In genomic region chr10:113087082-113088029, GRCh38 we compare ENCODE assay signal across 1 cellular context.
TF ChIP-seq lines count a peak whose summit lies in the region.

No MANE protein-coding gene starts in this region.

TF ChIP-seq in HEK293, 187 proteins besides CTCF, POLR2A, EP300 and RAD21 (continued from another document and continues in another):
- TF ChIP-seq YY2 (tag by site-specific recombination; IDR thresholded peaks at IDR 0.05) (no peak), SETDB1 (IDR thresholded peaks at IDR 0.05; ENCODE audit: insufficient read length, low read length) (no peak), ZNF354C (tag by site-specific recombination; IDR thresholded peaks at IDR 0.05; ENCODE audit: borderline replicate concordance, low read depth) (no peak), ZBTB1 (tag by site-specific recombination; IDR thresholded peaks at IDR 0.05) (no peak), ZNF747 (tag by site-specific recombination; IDR thresholded peaks at IDR 0.05) (no peak), ZNF560 (tag by site-specific recombination; IDR thresholded peaks at IDR 0.05; ENCODE audit: borderline replicate concordance) (no peak), SP2 (tag by site-specific recombination; IDR thresholded peaks at IDR 0.05) (no peak; the same call in 1 of the 2 replicates), ZBTB11 (tag by site-specific recombination; conservative IDR thresholded peaks at IDR 0.05; ENCODE audit: low read depth) (no peak), ZNF121 (tag by site-specific recombination; IDR thresholded peaks at IDR 0.05) (no peak), ZNF518A (tag by site-specific recombination; conservative IDR thresholded peaks at IDR 0.05; ENCODE audit: low read depth) (no peak), ZNF580 (tag by site-specific recombination; IDR thresholded peaks at IDR 0.05) (no peak), ZNF266 (tag by site-specific recombination; IDR thresholded peaks at IDR 0.05; ENCODE audit: low read depth) (no peak), HOXD13 (CRISPR knock-in tag; IDR thresholded peaks at IDR 0.05; ENCODE audit: borderline replicate concordance) (no peak; the same call in 1 of the 2 replicates), ZNF830 (tag by site-specific recombination; IDR thresholded peaks at IDR 0.05; ENCODE audit: low read depth) (no peak), ZNF549 (tag by site-specific recombination; IDR thresholded peaks at IDR 0.05) (no peak), ZNF629 (tag by site-specific recombination; IDR thresholded peaks at IDR 0.05) (peak; percentile 74), ZNF488 (tag by site-specific recombination; IDR thresholded peaks at IDR 0.05) (no peak), ZSCAN18 (tag by site-specific recombination; IDR thresholded peaks at IDR 0.05) (no peak), ZNF394 (tag by site-specific recombination; IDR thresholded peaks at IDR 0.05; ENCODE audit: borderline replicate concordance) (peak; percentile 42; the same call in 1 of the 2 replicates), ZNF529 (tag by site-specific recombination; IDR thresholded peaks at IDR 0.05; ENCODE audit: insufficient replicate concordance) (no peak), MZF1 (tag by site-specific recombination; IDR thresholded peaks at IDR 0.05; ENCODE audit: borderline replicate concordance) (no peak), INSM2 (tag by site-specific recombination; IDR thresholded peaks at IDR 0.05) (peak; percentile 96), SALL2 (tag by site-specific recombination; IDR thresholded peaks at IDR 0.05; ENCODE audit: borderline replicate concordance) (no peak), ZNF366 (tag by site-specific recombination; conservative IDR thresholded peaks at IDR 0.05) (peak; percentile 69), ZNF274 (IDR thresholded peaks at IDR 0.05; ENCODE audit: low read length) (no peak), ZNF274 (tag by site-specific recombination; IDR thresholded peaks at IDR 0.05; ENCODE audit: borderline replicate concordance) (no peak), SCRT2 (tag by site-specific recombination; IDR thresholded peaks at IDR 0.05) (no peak), ZSCAN4 (tag by site-specific recombination; IDR thresholded peaks at IDR 0.05) (no peak), ZNF433 (tag by site-specific recombination; IDR thresholded peaks at IDR 0.05; ENCODE audit: low read depth) (no peak), ZNF530 (tag by site-specific recombination; IDR thresholded peaks at IDR 0.05; ENCODE audit: low read depth) (no peak), ZBTB10 (tag by site-specific recombination; IDR thresholded peaks at IDR 0.05) (no peak), ZFHX2 (tag by site-specific recombination; conservative IDR thresholded peaks at IDR 0.05) (peak; percentile 54), ZFP41 (tag by site-specific recombination; IDR thresholded peaks at IDR 0.05; ENCODE audit: borderline replicate concordance) (no peak), SP7 (tag by site-specific recombination; IDR thresholded peaks at IDR 0.05) (peak; percentile 90), ZNF544 (tag by site-specific recombination; IDR thresholded peaks at IDR 0.05) (no peak), ZSCAN16 (tag by site-specific recombination; IDR thresholded peaks at IDR 0.05) (no peak), ZNF521 (tag by site-specific recombination; IDR thresholded peaks at IDR 0.05) (no peak)
- TF ChIP-seq, protein P1, sequence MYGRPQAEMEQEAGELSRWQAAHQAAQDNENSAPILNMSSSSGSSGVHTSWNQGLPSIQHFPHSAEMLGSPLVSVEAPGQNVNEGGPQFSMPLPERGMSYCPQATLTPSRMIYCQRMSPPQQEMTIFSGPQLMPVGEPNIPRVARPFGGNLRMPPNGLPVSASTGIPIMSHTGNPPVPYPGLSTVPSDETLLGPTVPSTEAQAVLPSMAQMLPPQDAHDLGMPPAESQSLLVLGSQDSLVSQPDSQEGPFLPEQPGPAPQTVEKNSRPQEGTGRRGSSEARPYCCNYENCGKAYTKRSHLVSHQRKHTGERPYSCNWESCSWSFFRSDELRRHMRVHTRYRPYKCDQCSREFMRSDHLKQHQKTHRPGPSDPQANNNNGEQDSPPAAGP (tag by site-specific recombination; IDR thresholded peaks at IDR 0.05), result peak; percentile 58; the same call in 1 of the 2 replicates
- TF ChIP-seq, protein P2, sequence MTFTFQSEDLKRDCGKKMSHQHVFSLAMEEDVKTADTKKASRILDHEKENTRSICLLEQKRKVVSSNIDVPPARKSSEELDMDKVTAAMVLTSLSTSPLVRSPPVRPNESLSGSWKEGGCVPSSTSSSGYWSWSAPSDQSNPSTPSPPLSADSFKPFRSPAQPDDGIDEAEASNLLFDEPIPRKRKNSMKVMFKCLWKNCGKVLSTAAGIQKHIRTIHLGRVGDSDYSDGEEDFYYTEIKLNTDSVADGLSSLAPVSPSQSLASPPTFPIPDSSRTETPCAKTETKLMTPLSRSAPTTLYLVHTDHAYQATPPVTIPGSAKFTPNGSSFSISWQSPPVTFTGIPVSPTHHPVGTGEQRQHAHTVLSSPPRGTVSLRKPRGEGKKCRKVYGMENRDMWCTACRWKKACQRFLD (tag by site-specific recombination; IDR thresholded peaks at IDR 0.05), result no peak
- TF ChIP-seq, protein P3, sequence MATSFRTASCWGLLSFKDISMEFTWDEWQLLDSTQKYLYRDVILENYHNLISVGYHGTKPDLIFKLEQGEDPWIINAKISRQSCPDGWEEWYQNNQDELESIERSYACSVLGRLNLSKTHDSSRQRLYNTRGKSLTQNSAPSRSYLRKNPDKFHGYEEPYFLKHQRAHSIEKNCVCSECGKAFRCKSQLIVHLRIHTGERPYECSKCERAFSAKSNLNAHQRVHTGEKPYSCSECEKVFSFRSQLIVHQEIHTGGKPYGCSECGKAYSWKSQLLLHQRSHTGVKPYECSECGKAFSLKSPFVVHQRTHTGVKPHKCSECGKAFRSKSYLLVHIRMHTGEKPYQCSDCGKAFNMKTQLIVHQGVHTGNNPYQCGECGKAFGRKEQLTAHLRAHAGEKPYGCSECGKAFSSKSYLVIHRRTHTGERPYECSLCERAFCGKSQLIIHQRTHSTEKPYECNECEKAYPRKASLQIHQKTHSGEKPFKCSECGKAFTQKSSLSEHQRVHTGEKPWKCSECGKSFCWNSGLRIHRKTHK (tag by site-specific recombination; IDR thresholded peaks at IDR 0.05), result no peak
